Comparison of ENCODE assay signal across 8 cellular contexts in genomic region chr2:73851274-73851673, GRCh38. TPM values are rescaled to one million over a fixed set of nuclear protein-coding genes. Genes with fewer than 3 reads are reported as not detected.
A peak's percentile ranks its signal among the peaks of the same experiment; 100 is the strongest.
DNase-seq lines count a peak whose midpoint lies in the region; TF ChIP-seq lines count a peak whose summit lies in the region.

No MANE protein-coding gene starts in this region.

- intact Hi-C loops in uterus (cut with DNase I; ENCODE audit: low total_unique reads): no loop called here

- no peaks in the 10 kb centered on the region for H3K27me3 ChIP-seq in OCI-LY3 (ENCODE audit: low read depth, low read length)
- no peaks in the 10 kb centered on the region for H3K27me3 ChIP-seq in endodermal cell (ENCODE audit: control insufficient read depth, insufficient read depth, low read length, poor library complexity, severe bottlenecking)
- H3K27me3 ChIP-seq in uterus: no peaks in the 10 kb centered on the region

- DNase-seq in activated naive CD4-positive, alpha-beta T cell treated with Interleukin-2 at 50 U/mL for 16 hours: no peak
- peak; percentile 67 for DNase-seq in endodermal cell
- no peak for DNase-seq in type B pancreatic cell (ENCODE audit: extremely low spot score, unreplicated experiment)
- no peak for DNase-seq in superior temporal gyrus (ENCODE audit: extremely low spot score)
- DNase-seq in GOT3 (lab: John Stamatoyannopoulos, UW): no peak
- DNase-seq in uterus: no peak

- H4K20me1 ChIP-seq in OCI-LY3 (ENCODE audit: insufficient read depth, low read length): no peaks in the 10 kb centered on the region

- peaks cover 9% of the 10 kb centered on the region for H3K4me1 Mint-ChIP-seq in activated naive CD4-positive, alpha-beta T cell treated with anti-CD3 and anti-CD28 coated beads, Interleukin-2, amount 50 U/mL, for 24 hours
- H3K4me1 Mint-ChIP-seq in endodermal cell: no peaks in the 10 kb centered on the region
- H3K4me1 Mint-ChIP-seq in type B pancreatic cell (ENCODE audit: unreplicated experiment): no peaks in the 10 kb centered on the region

- peak overlapping the region; percentile 43 for H3K27ac Mint-ChIP-seq in activated naive CD4-positive, alpha-beta T cell treated with anti-CD3 and anti-CD28 coated beads, Interleukin-2, amount 50 U/mL, for 24 hours
- H3K27ac Mint-ChIP-seq in endodermal cell (no peak overlapping the region), type B pancreatic cell (no peak overlapping the region)

- no peak overlapping the region for H3K4me3 Mint-ChIP-seq in activated naive CD4-positive, alpha-beta T cell treated with anti-CD3 and anti-CD28 coated beads, Interleukin-2, amount 50 U/mL, for 24 hours
- H3K4me3 Mint-ChIP-seq in endodermal cell (no peak overlapping the region), type B pancreatic cell (no peak overlapping the region)

- no peak overlapping the region for H3K27ac ChIP-seq in OCI-LY3 (ENCODE audit: low read length)
- H3K27ac ChIP-seq in endodermal cell (ENCODE audit: low read depth, low read length): no peak overlapping the region
- no peak overlapping the region for H3K27ac ChIP-seq in uterus

- H3K36me3 ChIP-seq in OCI-LY3 (replicated peaks; ENCODE audit: low read depth, low read length) (peaks cover 60% of the 10 kb centered on the region), endodermal cell (ENCODE audit: control insufficient read depth, insufficient read depth, low read length) (peaks cover 87% of the 10 kb centered on the region), uterus (no peaks in the 10 kb centered on the region)

- no peaks in the 10 kb centered on the region for H3K9me3 Mint-ChIP-seq in activated naive CD4-positive, alpha-beta T cell treated with anti-CD3 and anti-CD28 coated beads, Interleukin-2, amount 50 U/mL, for 24 hours
- H3K9me3 Mint-ChIP-seq in endodermal cell: no peaks in the 10 kb centered on the region
- H3K9me3 Mint-ChIP-seq in type B pancreatic cell: no peaks in the 10 kb centered on the region

- no peaks in the 10 kb centered on the region for H3K27me3 Mint-ChIP-seq in activated naive CD4-positive, alpha-beta T cell treated with anti-CD3 and anti-CD28 coated beads, Interleukin-2, amount 50 U/mL, for 24 hours
- H3K27me3 Mint-ChIP-seq in endodermal cell (ENCODE audit: insufficient read depth) (no peaks in the 10 kb centered on the region), type B pancreatic cell (no peaks in the 10 kb centered on the region)

- H3K4me2 ChIP-seq in OCI-LY3 (ENCODE audit: low read length): no peak overlapping the region

- WGBS in endodermal cell (ENCODE audit: insufficient coverage in 1 of 2, insufficient read length in 1 of 2), 2 experiments: 70 to 93% methylated on average over 2 to 3 of the region's 3 CpGs

- peaks cover 27% of the 10 kb centered on the region for H3K36me3 Mint-ChIP-seq in activated naive CD4-positive, alpha-beta T cell treated with anti-CD3 and anti-CD28 coated beads, Interleukin-2, amount 50 U/mL, for 24 hours
- peaks cover 60% of the 10 kb centered on the region for H3K36me3 Mint-ChIP-seq in endodermal cell (ENCODE audit: low read depth)
- H3K36me3 Mint-ChIP-seq in type B pancreatic cell: peaks cover 19% of the 10 kb centered on the region

- H3K9ac ChIP-seq in OCI-LY3 (ENCODE audit: low read length) (no peak overlapping the region), endodermal cell (ENCODE audit: extremely low read depth, low read length, poor library complexity, severe bottlenecking) (no peak overlapping the region)

- H3K4me1 ChIP-seq in OCI-LY3 (ENCODE audit: low read length) (no peaks in the 10 kb centered on the region), endodermal cell (ENCODE audit: control insufficient read depth, insufficient read depth, low read length) (no peaks in the 10 kb centered on the region), uterus (no peaks in the 10 kb centered on the region)

- H3K4me3 ChIP-seq in OCI-LY3 (ENCODE audit: low read length): no peak overlapping the region
- H3K4me3 ChIP-seq in endodermal cell (ENCODE audit: low read length): no peak overlapping the region
- no peak overlapping the region for H3K4me3 ChIP-seq in uterus

- no peak overlapping the region for H2AFZ ChIP-seq in OCI-LY3 (ENCODE audit: low read depth, low read length)

- TF ChIP-seq POLR2A in uterus (IDR thresholded peaks at IDR 0.05): no peak

- no peaks in the 10 kb centered on the region for H3K79me2 ChIP-seq in OCI-LY3 (ENCODE audit: low read length)

- peak; percentile 29 for TF ChIP-seq CTCF in OCI-LY3 (IDR thresholded peaks at IDR 0.05; ENCODE audit: low read depth, low read length)
- peak; percentile 70 for TF ChIP-seq CTCF in endodermal cell (conservative IDR thresholded peaks at IDR 0.05)
- peak; percentile 58 for TF ChIP-seq CTCF in type B pancreatic cell (conservative IDR thresholded peaks at IDR 0.05)
- no peak for TF ChIP-seq CTCF in uterus (IDR thresholded peaks at IDR 0.05)

- H3K9me3 ChIP-seq in OCI-LY3 (ENCODE audit: insufficient read depth, low read length) (no peaks in the 10 kb centered on the region), endodermal cell (ENCODE audit: control insufficient read depth, low read length) (no peaks in the 10 kb centered on the region), uterus (no peaks in the 10 kb centered on the region)

RNA-seq across cellular contexts. Expression of gene STAMBP, which starts 22.5 kb away (rescaled TPM):
- total RNA-seq in endodermal cell: 10 to 100 TPM; 41.6 to 42.4 TPM
- polyA plus RNA-seq in endodermal cell (2013, experiment 1 of 2): 51.0 TPM
- 54.2 TPM for polyA plus RNA-seq in endodermal cell (2013, experiment 2 of 2)
- 39.0 and 41.0 TPM in 2 replicates for total RNA-seq in type B pancreatic cell (ENCODE audit: low replicate concordance)
- 100 to 1,000 TPM in 1 of 4 donors, 10 to 100 TPM in 3; 31.8 to 115 (median 43.7) TPM for total RNA-seq in uterus

RNA-seq across cellular contexts. Expression of gene ACTG2, which starts 41.5 kb away (rescaled TPM):
- total RNA-seq in endodermal cell (1 to 10 TPM; 1.5 to 1.6 TPM), type B pancreatic cell (ENCODE audit: low replicate concordance) (4.2 and 13.7 TPM in 2 replicates), uterus (1,000 to 10,000 TPM in 1 of 4 donors, 100 to 1,000 TPM in 3; 171 to 1,273 (median 578) TPM)
- polyA plus RNA-seq in endodermal cell (2013, experiment 1 of 2): 7.3 TPM
- polyA plus RNA-seq in endodermal cell (2013, experiment 2 of 2): 12.0 TPM

Comparison
In these comparisons a context has a peak if more than half of its experiments do, and no peak if none do; other contexts are left out.
1. CTCF ChIP-seq: peak in OCI-LY3 (single experiment), endodermal cell (single experiment) and type B pancreatic cell (single experiment); none in uterus (0 of 4).
2. RNA of gene ACTG2, which starts 41.5 kb away (total RNA-seq): 171 to 1,273 TPM in uterus; 4.2 to 13.7 TPM in type B pancreatic cell and 1.5 to 1.6 TPM in endodermal cell; every median in the first group is over 10 times any median in the second.